In the genomic region with DNA sequence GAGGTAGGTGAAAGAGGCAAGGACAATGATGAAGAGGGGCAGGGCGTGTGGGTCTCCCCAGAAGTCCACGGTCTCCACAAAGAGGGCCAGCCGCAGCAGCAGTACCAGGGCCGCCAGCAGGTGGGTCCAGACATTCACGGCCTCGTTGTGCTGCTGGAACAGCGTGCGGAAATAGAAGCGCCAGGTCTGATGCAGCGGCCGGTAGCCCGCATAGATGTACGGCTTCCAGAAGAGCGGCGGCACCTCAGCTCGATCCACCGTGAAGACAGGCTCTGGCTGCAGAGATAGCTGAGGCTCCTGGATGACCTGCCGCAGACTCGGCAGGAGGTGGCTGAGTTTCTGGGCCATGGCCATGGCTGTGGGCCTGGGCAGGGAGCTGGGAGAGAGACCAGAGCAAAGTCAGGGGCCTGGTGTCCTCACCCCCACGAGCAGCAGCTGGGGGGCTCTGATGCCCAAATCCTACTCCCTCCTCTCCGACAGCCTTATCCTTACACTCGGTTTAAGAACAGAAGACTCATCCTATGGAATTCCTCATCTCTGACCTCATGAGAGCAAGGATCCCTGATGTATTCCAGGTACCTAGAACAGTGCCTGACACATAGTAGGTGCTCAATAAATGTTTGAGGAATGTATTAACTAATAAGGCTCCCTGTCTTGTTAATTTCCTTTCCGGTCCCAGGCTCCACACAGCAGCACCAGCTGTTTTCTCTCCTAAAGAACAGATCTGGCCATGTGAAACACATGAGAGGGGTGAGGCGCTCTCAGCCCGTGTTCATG, we compare ENCODE assay signal across 1 cellular context.
TF ChIP-seq lines count a peak whose summit lies in the region.

No MANE protein-coding gene starts in this region.

TF ChIP-seq in HCT116, 20 proteins besides CTCF, POLR2A, EP300 and RAD21:
- TF ChIP-seq SRF (IDR thresholded peaks at IDR 0.05; ENCODE audit: low read depth) = no peak
- no peak for TF ChIP-seq TCF7L2 (IDR thresholded peaks at IDR 0.05; ENCODE audit: borderline replicate concordance, extremely low read depth, insufficient read depth, insufficient read length)
- no peak for TF ChIP-seq EZH2phosphoT487 (IDR thresholded peaks at IDR 0.05; ENCODE audit: borderline replicate concordance)
- TF ChIP-seq EGR1 (IDR thresholded peaks at IDR 0.05; ENCODE audit: low read depth) = no peak
- no peak for TF ChIP-seq JUND (IDR thresholded peaks at IDR 0.05)
- TF ChIP-seq, protein P1, sequence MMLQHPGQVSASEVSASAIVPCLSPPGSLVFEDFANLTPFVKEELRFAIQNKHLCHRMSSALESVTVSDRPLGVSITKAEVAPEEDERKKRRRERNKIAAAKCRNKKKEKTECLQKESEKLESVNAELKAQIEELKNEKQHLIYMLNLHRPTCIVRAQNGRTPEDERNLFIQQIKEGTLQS (IDR thresholded peaks at IDR 0.05) = no peak
- no peak for TF ChIP-seq SIN3A (IDR thresholded peaks at IDR 0.05; ENCODE audit: low read depth)
- no peak for TF ChIP-seq FOSL1 (IDR thresholded peaks at IDR 0.05; ENCODE audit: low read depth)
- no peak for TF ChIP-seq CEBPB (IDR thresholded peaks at IDR 0.05; ENCODE audit: low read depth)
- no peak for TF ChIP-seq CBX3 (IDR thresholded peaks at IDR 0.05; ENCODE audit: low read depth)
